8 cellular contexts compared by ENCODE assay signal in genomic region chr5:103561670-103562069, GRCh38. TPM values are rescaled to one million over a fixed set of nuclear protein-coding genes. Genes with fewer than 3 reads are reported as not detected.
DNase-seq lines count a peak whose midpoint lies in the region; ATAC-seq and TF ChIP-seq lines count a peak whose summit lies in the region.

No MANE protein-coding gene starts in this region.

- TF ChIP-seq CTCF in Calu3 (IDR thresholded peaks at IDR 0.05; ENCODE audit: unreplicated experiment) (no peak), IMR-90 (conservative IDR thresholded peaks at IDR 0.05; ENCODE audit: low read depth, low read length) (no peak), dorsolateral prefrontal cortex (IDR thresholded peaks at IDR 0.05 in 54 of 56, conservative IDR thresholded peaks at IDR 0.05 in 2 of 56; ENCODE audit: low read depth in 1 of 56, partially characterized antibody in 56 of 56) (no peak), nephron progenitor cell (IDR thresholded peaks at IDR 0.05) (no peak)

- TF ChIP-seq RAD21 in IMR-90 (IDR thresholded peaks at IDR 0.05; ENCODE audit: low read length): no peak

- no peaks in the 10 kb centered on the region for H3K9me1 ChIP-seq in IMR-90 (ENCODE audit: insufficient read depth, low read length)

- H2BK120ac ChIP-seq in IMR-90 (ENCODE audit: low read depth, low read length): no peak overlapping the region

- peak overlapping the region; percentile 95 for H3K4me2 ChIP-seq in IMR-90 (ENCODE audit: low read depth, low read length)

- no peak for TF ChIP-seq POLR2A in IMR-90 (IDR thresholded peaks at IDR 0.05; ENCODE audit: low read depth, low read length)

- CTCF ChIA-PET in Calu3 (lab: Charles Lee): interaction anchor here (1.1 kb wide), 1 partner anchor 9 kb away, joined by 3 read pairs; no protein-coding TSS in a partner anchor
- CTCF ChIA-PET in IMR-90 (lab: Yijun Ruan, JAX): no interaction called here

- no peak overlapping the region for H2AK5ac ChIP-seq in IMR-90 (ENCODE audit: low read depth, low read length)

- no peak overlapping the region for H4K91ac ChIP-seq in IMR-90 (ENCODE audit: insufficient read depth, low read depth, low read length)

- ATAC-seq in IMR-90 (ENCODE audit: low read depth) (no peak), GM19467 (IDR thresholded peaks at IDR 0.05; ENCODE audit: unreplicated experiment) (no peak)

- no peaks in the 10 kb centered on the region for H3K27me3 Mint-ChIP-seq in Calu3 (ENCODE audit: unreplicated experiment)
- no peaks in the 10 kb centered on the region for H3K27me3 Mint-ChIP-seq in nephron progenitor cell (ENCODE audit: low read depth, poor library complexity)

- no CpG with 5 or more reads among the region's 4 CpGs for WGBS in IMR-90 (ENCODE audit: extremely low coverage in 2 of 2, insufficient read length in 1 of 2), 2 experiments

- H3K4me1 Mint-ChIP-seq in Calu3 (ENCODE audit: low read depth, unreplicated experiment): peaks cover 41% of the 10 kb centered on the region
- peaks cover 36% of the 10 kb centered on the region for H3K4me1 Mint-ChIP-seq in nephron progenitor cell

- intact Hi-C loops in Calu3 (cut with micrococcal nuclease; ENCODE audit: unreplicated experiment): no loop called here
- intact Hi-C loops in IMR-90 (cut with micrococcal nuclease): no loop called here
- intact Hi-C loops in dorsolateral prefrontal cortex (cut with DNase I): no loop called here

- H3K23ac ChIP-seq in IMR-90 (ENCODE audit: low read depth, low read length): no peak overlapping the region; the same call in 1 of the 2 replicates

- no peak overlapping the region for H2BK20ac ChIP-seq in IMR-90 (ENCODE audit: low read depth, low read length)

- H3K18ac ChIP-seq in IMR-90 (ENCODE audit: low read depth, low read length): no peak overlapping the region

- dilution Hi-C loops in IMR-90 (cut with HindIII; ENCODE audit: low sequenced_read_pairs, unreplicated experiment): no loop called here

- peak overlapping the region; percentile 97 for H3K9ac ChIP-seq in IMR-90 (ENCODE audit: low read depth, low read length)

- peak; percentile 32 for DNase-seq in Calu3
- no peak for DNase-seq in IMR-90
- no peak for DNase-seq in dorsolateral prefrontal cortex
- DNase-seq in nephron progenitor cell: no peak
- DNase-seq in DMS79 (lab: John Stamatoyannopoulos, UW): no peak
- no peak for DNase-seq in NCI-H510A treated with DMSO at 0.1 percent for 48 hours (lab: John Stamatoyannopoulos, UW)
- no peak for DNase-seq in NCI-H1436 treated with DMSO at 0.1 percent for 48 hours (lab: John Stamatoyannopoulos, UW)

- no peak overlapping the region for H4K5ac ChIP-seq in IMR-90 (ENCODE audit: low read depth, low read length)

- H3K9me3 Mint-ChIP-seq in Calu3 (ENCODE audit: low read depth, unreplicated experiment) (no peaks in the 10 kb centered on the region), nephron progenitor cell (no peaks in the 10 kb centered on the region)

- H3K56ac ChIP-seq in IMR-90 (ENCODE audit: extremely low read depth, insufficient read depth, low read length): no peak overlapping the region

- POLR2A ChIA-PET in IMR-90 (lab: Charles Lee; ENCODE audit: unreplicated experiment): no interaction called here

- no peak overlapping the region for H2AFZ ChIP-seq in IMR-90 (replicated peaks; ENCODE audit: low read length, poor library complexity)

- H4K20me1 ChIP-seq in IMR-90 (ENCODE audit: insufficient read depth, low read length): no peaks in the 10 kb centered on the region

- BruUV-seq in Calu3 (replicated peaks; lab: Mats Ljungman, UMichigan) (no TSS peak), IMR-90 (replicated peaks; lab: Mats Ljungman, UMichigan) (no TSS peak)

- in situ Hi-C loops in IMR-90 (cut with MboI; ENCODE audit: low sequenced_read_pairs): loop anchor here (10.0 kb wide), 1 partner anchor 613 kb away; no protein-coding TSS in a partner anchor

- peaks cover 28% of the 10 kb centered on the region for H3K36me3 Mint-ChIP-seq in Calu3 (ENCODE audit: insufficient read depth, unreplicated experiment)
- peaks cover 8% of the 10 kb centered on the region for H3K36me3 Mint-ChIP-seq in nephron progenitor cell (ENCODE audit: low read depth)

- H3K4me3 ChIP-seq in IMR-90 (ENCODE audit: insufficient read depth, low read depth, low read length) (peak overlapping the region; percentile 81), dorsolateral prefrontal cortex (peak overlapping the region; percentile 61 to 91 (median 77))

- peak overlapping the region; percentile 98 for H3K4me3 Mint-ChIP-seq in Calu3 (ENCODE audit: low read depth, unreplicated experiment)
- peak overlapping the region; percentile 91 for H3K4me3 Mint-ChIP-seq in nephron progenitor cell

- H3K4me1 ChIP-seq in IMR-90 (ENCODE audit: control insufficient read depth, insufficient read depth, low read length): no peaks in the 10 kb centered on the region

- H4K8ac ChIP-seq in IMR-90 (ENCODE audit: low read depth in 2 of 2, low read length in 2 of 2): peak overlapping the region; percentile 95 to 98

- H3K14ac ChIP-seq in IMR-90 (replicated peaks; ENCODE audit: low read depth, low read length): no peak overlapping the region

- no peaks in the 10 kb centered on the region for H3K9me3 ChIP-seq in IMR-90 (ENCODE audit: control insufficient read depth, insufficient read depth, low read length)

- H3K27ac Mint-ChIP-seq in Calu3 (ENCODE audit: unreplicated experiment): peak overlapping the region; percentile 86
- peak overlapping the region; percentile 75 for H3K27ac Mint-ChIP-seq in nephron progenitor cell

- no peak overlapping the region for H2BK5ac ChIP-seq in IMR-90 (ENCODE audit: low read depth, low read length, poor library complexity, severe bottlenecking)

- H3K4ac ChIP-seq in IMR-90 (ENCODE audit: low read depth, low read length): no peak overlapping the region

- H3K27me3 ChIP-seq in IMR-90 (ENCODE audit: control insufficient read depth, insufficient read depth, low read length): no peaks in the 10 kb centered on the region
- H3K27me3 ChIP-seq in dorsolateral prefrontal cortex: no peaks in the 10 kb centered on the region

- H2BK15ac ChIP-seq in IMR-90 (ENCODE audit: low read depth, low read length): no peak overlapping the region

- H3K36me3 ChIP-seq in IMR-90 (ENCODE audit: control insufficient read depth, insufficient read depth, low read length): no peaks in the 10 kb centered on the region

- peaks cover 0 to 7% of the 10 kb centered on the region in 2 experiments; a peak in 1 of 4 replicates for H3K79me1 ChIP-seq in IMR-90 (ENCODE audit: low read depth in 1 of 2, low read length in 2 of 2)

- H3K27ac ChIP-seq in IMR-90 (ENCODE audit: insufficient read depth, low read length) (no peak overlapping the region; the same call in 1 of the 2 replicates), dorsolateral prefrontal cortex (peak overlapping the region in 38 of 59 donors; percentile 69 to 97 (median 88))

- no peak overlapping the region for H2AK9ac ChIP-seq in IMR-90 (replicated peaks; ENCODE audit: low read depth, low read length, poor library complexity)

TF ChIP-seq in IMR-90, 13 proteins besides CTCF, POLR2A, EP300 and RAD21:
- TF ChIP-seq RCOR1 (IDR thresholded peaks at IDR 0.05; ENCODE audit: insufficient replicate concordance, low read length): no peak
- no peak for TF ChIP-seq SMC3 (IDR thresholded peaks at IDR 0.05; ENCODE audit: low read depth, low read length)
- TF ChIP-seq, protein P1, sequence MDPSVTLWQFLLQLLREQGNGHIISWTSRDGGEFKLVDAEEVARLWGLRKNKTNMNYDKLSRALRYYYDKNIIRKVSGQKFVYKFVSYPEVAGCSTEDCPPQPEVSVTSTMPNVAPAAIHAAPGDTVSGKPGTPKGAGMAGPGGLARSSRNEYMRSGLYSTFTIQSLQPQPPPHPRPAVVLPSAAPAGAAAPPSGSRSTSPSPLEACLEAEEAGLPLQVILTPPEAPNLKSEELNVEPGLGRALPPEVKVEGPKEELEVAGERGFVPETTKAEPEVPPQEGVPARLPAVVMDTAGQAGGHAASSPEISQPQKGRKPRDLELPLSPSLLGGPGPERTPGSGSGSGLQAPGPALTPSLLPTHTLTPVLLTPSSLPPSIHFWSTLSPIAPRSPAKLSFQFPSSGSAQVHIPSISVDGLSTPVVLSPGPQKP (IDR thresholded peaks at IDR 0.05; ENCODE audit: borderline replicate concordance, low read depth, low read length): no peak
- TF ChIP-seq, protein P2, sequence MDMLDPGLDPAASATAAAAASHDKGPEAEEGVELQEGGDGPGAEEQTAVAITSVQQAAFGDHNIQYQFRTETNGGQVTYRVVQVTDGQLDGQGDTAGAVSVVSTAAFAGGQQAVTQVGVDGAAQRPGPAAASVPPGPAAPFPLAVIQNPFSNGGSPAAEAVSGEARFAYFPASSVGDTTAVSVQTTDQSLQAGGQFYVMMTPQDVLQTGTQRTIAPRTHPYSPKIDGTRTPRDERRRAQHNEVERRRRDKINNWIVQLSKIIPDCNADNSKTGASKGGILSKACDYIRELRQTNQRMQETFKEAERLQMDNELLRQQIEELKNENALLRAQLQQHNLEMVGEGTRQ (IDR thresholded peaks at IDR 0.05; ENCODE audit: low read depth, low read length): no peak
- no peak for TF ChIP-seq FOS (IDR thresholded peaks at IDR 0.05; ENCODE audit: low read depth, low read length)
- TF ChIP-seq MAFK (IDR thresholded peaks at IDR 0.05; ENCODE audit: low read depth, low read length): no peak
TF ChIP-seq in IMR-90: peak in this region for 0.

RNA-seq across cellular contexts. Expression of gene NUDT12, which starts 0.9 kb away (rescaled TPM):
- total RNA-seq in Calu3 (2022): 19.5 and 28.5 TPM in 2 replicates
- 5.9 and 10.0 TPM in 2 replicates for total RNA-seq in IMR-90 (2012; rRNA removed)
- polyA plus RNA-seq in IMR-90 (2012; rRNA removed): 2.3 and 3.7 TPM in 2 replicates
- 0.33 and 0.40 TPM in 2 replicates for polyA plus RNA-seq in IMR-90 (2012; cell fraction: cytosol; rRNA removed)
- 0.71 and 8.8 TPM in 2 replicates for polyA plus RNA-seq in IMR-90 (2012; cell fraction: nucleus; rRNA removed; ENCODE audit: low replicate concordance)
- 10 to 100 TPM in 117 of 120 experiments, 1 to 10 TPM in 3; 4.2 to 29.6 (median 15.9) TPM for total RNA-seq in dorsolateral prefrontal cortex
